In genomic region chr7:13989944-13990295, GRCh38 we compare ENCODE assay signal across 8 cellular contexts. TPM values are rescaled to one million over a fixed set of nuclear protein-coding genes. Genes with fewer than 3 reads are reported as not detected.
A peak's percentile ranks its signal among the peaks of the same experiment; 100 is the strongest.
DNase-seq lines count a peak whose midpoint lies in the region; ATAC-seq and TF ChIP-seq lines count a peak whose summit lies in the region.

No MANE protein-coding gene starts in this region.

- 1% methylated on average over 12 to 13 of the region's 13 CpGs for WGBS in body of pancreas, 2 donors

- TF ChIP-seq CTCF in body of pancreas (IDR thresholded peaks at IDR 0.05) (no peak), tibial artery (IDR thresholded peaks at IDR 0.05) (no peak)

- in situ Hi-C loops in ACHN (cut with HindIII; ENCODE audit: low pct_ligation_motif_present, low pct_unique_long_range_greater_than_20kb, low sequenced_read_pairs): no loop called here

- no peaks in the 10 kb centered on the region for H3K36me3 ChIP-seq in body of pancreas (replicated peaks in 1 of 2; ENCODE audit: insufficient read depth in 1 of 2, low read depth in 2 of 2)
- no peaks in the 10 kb centered on the region for H3K36me3 ChIP-seq in tibial artery

- H3K9me3 ChIP-seq in body of pancreas: no peaks in the 10 kb centered on the region
- no peaks in the 10 kb centered on the region for H3K9me3 ChIP-seq in tibial artery

- intact Hi-C loops in body of pancreas (cut with DNase I) (no loop called here), tibial artery (cut with DNase I; ENCODE audit: low total_unique reads) (no loop called here)

- H3K27me3 ChIP-seq in body of pancreas (no peaks in the 10 kb centered on the region), layer of hippocampus (ENCODE audit: control insufficient read depth, insufficient read depth, low read length) (no peaks in the 10 kb centered on the region), tibial artery (no peaks in the 10 kb centered on the region)

- no peak for TF ChIP-seq POLR2A in body of pancreas (IDR thresholded peaks at IDR 0.05)

- ATAC-seq in body of pancreas: no peak

- DNase-seq in NCI-H2107 treated with DMSO at 0.1 percent for 48 hours (lab: John Stamatoyannopoulos, UW; ENCODE audit: unreplicated experiment) (peak; percentile 61), NCI-H2107 (lab: John Stamatoyannopoulos, UW) (no peak), body of pancreas (no peak), tibial artery (no peak), ACHN (no peak), DMS153 (lab: John Stamatoyannopoulos, UW) (no peak), C1 segment of cervical spinal cord (lab: John Stamatoyannopoulos, UW) (no peak)

- H3K27ac ChIP-seq in body of pancreas (peak overlapping the region; percentile 6 to 85 (median 74)), layer of hippocampus (ENCODE audit: low read depth, low read length) (peak overlapping the region; percentile 63), tibial artery (peak overlapping the region; percentile 73 to 86)

- H3K4me3 ChIP-seq in body of pancreas: peak overlapping the region; percentile 35 to 50
- peak overlapping the region; percentile 70 to 71 for H3K4me3 ChIP-seq in tibial artery

- H3K4me1 ChIP-seq in body of pancreas (peaks cover 11% of the 10 kb centered on the region), tibial artery (peaks cover 0 to 32% (median 5%) of the 10 kb centered on the region in 4 donors)

RNA-seq across cellular contexts. Expression of gene ETV1, which starts 0.5 kb away (rescaled TPM):
- 1 to 10 TPM; 2.6 TPM for total RNA-seq in body of pancreas
